Comparison of ENCODE assay signal across 25 cellular contexts in the genomic region with DNA sequence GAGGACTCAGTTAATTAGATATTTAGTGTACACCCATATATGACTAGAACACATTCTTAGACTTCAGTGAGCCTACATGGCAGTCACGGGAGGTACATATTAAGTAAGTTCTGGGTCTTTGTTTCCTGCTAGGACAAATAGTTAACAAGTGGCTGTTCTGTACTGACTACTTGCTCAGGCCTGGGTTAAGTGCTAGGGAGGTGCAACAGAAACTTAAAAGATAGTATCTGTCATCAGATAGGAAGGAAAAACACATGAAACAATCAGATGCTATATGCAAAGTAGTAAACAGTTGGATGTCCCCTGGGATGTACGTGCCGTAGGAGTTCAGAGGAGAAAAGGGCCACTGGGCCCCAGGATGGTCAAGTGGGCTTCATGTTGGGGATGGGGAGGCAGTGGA. TPM values are rescaled to one million over a fixed set of nuclear protein-coding genes. Genes with fewer than 3 reads are reported as not detected.
DNase-seq lines count a peak whose midpoint lies in the region; ATAC-seq and TF ChIP-seq lines count a peak whose summit lies in the region.
"Had no signal": no experiment of that assay in that cellular context is flagged by ENCODE, and none has a peak within 500 bp of the region (broad histone marks: within the 10 kb centered on the region; RNA-seq: fewer than 3 reads in every experiment).

No MANE protein-coding gene starts in this region.

- no peak overlapping the region for H2AFZ ChIP-seq in osteoblast (ENCODE audit: low read length)

- POLR2A ChIA-PET in CD4-positive, alpha-beta T cell (lab: Charles Lee): no interaction called here
- POLR2A ChIA-PET in activated naive CD8-positive, alpha-beta T cell treated with anti-CD3 and anti-CD28 coated beads, Interleukin-2, amount 10 ng/mL, durations not matched to agents 7 days and 5 days (lab: Charles Lee): no interaction called here

- H3K4me1 ChIP-seq in BLaER1 treated with 17β-estradiol and CSF1 and Interleukin-3, amounts not matched to agents 10 nM and 100 nM: peaks cover 8 to 48% (median 32%) of the 10 kb centered on the region in 10 experiments
- H3K4me1 ChIP-seq in osteoblast (ENCODE audit: insufficient read depth, low read length): no peaks in the 10 kb centered on the region
- H3K4me1 ChIP-seq: adrenal gland, uterus had no signal

- no peaks in the 10 kb centered on the region for H3K27me3 ChIP-seq in BLaER1 treated with 17β-estradiol and CSF1 and Interleukin-3, amounts not matched to agents 10 nM and 100 nM
- H3K27me3 ChIP-seq in CD4-positive, alpha-beta T cell (ENCODE audit: control insufficient read depth, insufficient read depth, low read length): no peaks in the 10 kb centered on the region
- H3K27me3 ChIP-seq in osteoblast (ENCODE audit: insufficient read depth, low read length): no peaks in the 10 kb centered on the region
- H3K27me3 ChIP-seq: adrenal gland, ovary, uterus had no signal

- no peaks in the 10 kb centered on the region for H3K27me3 Mint-ChIP-seq in CD4-positive, alpha-beta T cell
- H3K27me3 Mint-ChIP-seq in T-helper 1 cell treated with Interleukin-12 subunit alpha and Interleukin-12 subunit beta and Interleukin-4 antibody, amounts not matched to agents 30 μg/mL and 1 μg/mL, for 36 hours (ENCODE audit: low read depth): no peaks in the 10 kb centered on the region
- H3K27me3 Mint-ChIP-seq in activated naive CD8-positive, alpha-beta T cell treated with anti-CD3 and anti-CD28 coated beads, Interleukin-2, amount 10 ng/mL, durations not matched to agents 7 days and 5 days: no peaks in the 10 kb centered on the region
- H3K27me3 Mint-ChIP-seq: brain had no signal

- peak overlapping the region; percentile 26 for H3K4me3 Mint-ChIP-seq in CD4-positive, alpha-beta T cell
- H3K4me3 Mint-ChIP-seq in T-helper 1 cell treated with Interleukin-12 subunit alpha and Interleukin-12 subunit beta and Interleukin-4 antibody, amounts not matched to agents 30 μg/mL and 1 μg/mL, for 36 hours: peak overlapping the region; percentile 29
- H3K4me3 Mint-ChIP-seq in activated naive CD8-positive, alpha-beta T cell treated with anti-CD3 and anti-CD28 coated beads, Interleukin-2, amount 10 ng/mL, durations not matched to agents 7 days and 5 days: peak overlapping the region; percentile 31
- H3K4me3 Mint-ChIP-seq: brain, H9, nephron progenitor cell had no signal

- no peak for TF ChIP-seq CTCF in CD4-positive, alpha-beta T cell (IDR thresholded peaks at IDR 0.05)
- no peak for TF ChIP-seq CTCF in osteoblast (IDR thresholded peaks at IDR 0.05; ENCODE audit: extremely low read depth, low read depth, low read length)

- no peaks in the 10 kb centered on the region for H4K20me1 ChIP-seq in BLaER1 treated with 17β-estradiol and CSF1 and Interleukin-3, amounts not matched to agents 10 nM and 100 nM
- no peaks in the 10 kb centered on the region for H4K20me1 ChIP-seq in osteoblast (ENCODE audit: insufficient read depth, low read length)

- no peak for DNase-seq in CD4-positive, alpha-beta T cell
- no peak for DNase-seq in activated naive CD8-positive, alpha-beta T cell treated with anti-CD3 and anti-CD28 coated beads, Interleukin-2, amount 10 ng/mL, durations not matched to agents 7 days and 5 days
- DNase-seq in osteoblast (ENCODE audit: insufficient read length, low spot score, missing footprints) (no peak), activated gamma-delta T cell treated with Interleukin-2 at 50 U/mL for 16 hours (no peak), GDM1 (lab: John Stamatoyannopoulos, UW) (no peak)
- DNase-seq: activated T-cell treated with anti-CD3 and anti-CD28 coated beads, Interleukin-2, amount 50 U/mL, for 48 hours; adrenal gland; DMS153; H9; IMR-90; left ventricle myocardium superior; NCI-H1092; NCI-H1694 treated with DMSO at 0.1 percent for 48 hours; NCI-H510A treated with DMSO at 0.1 percent for 48 hours; nephron progenitor cell; ovary; Right ventricle myocardium superior; stimulated activated naive CD8-positive, alpha-beta T cell treated with anti-CD3 and anti-CD28 coated beads, Interleukin-15, Interleukin-2, amounts not matched to agents 100 U/mL and 50 U/mL, for 24 hours; T1000; uterus had no signal

- no peaks in the 10 kb centered on the region for H3K9me3 Mint-ChIP-seq in CD4-positive, alpha-beta T cell
- H3K9me3 Mint-ChIP-seq in T-helper 1 cell treated with Interleukin-12 subunit alpha and Interleukin-12 subunit beta and Interleukin-4 antibody, amounts not matched to agents 30 μg/mL and 1 μg/mL, for 36 hours: no peaks in the 10 kb centered on the region
- no peaks in the 10 kb centered on the region for H3K9me3 Mint-ChIP-seq in activated naive CD8-positive, alpha-beta T cell treated with anti-CD3 and anti-CD28 coated beads, Interleukin-2, amount 10 ng/mL, durations not matched to agents 7 days and 5 days
- H3K9me3 Mint-ChIP-seq: brain, H9, nephron progenitor cell had no signal

- no peaks in the 10 kb centered on the region for H3K79me2 ChIP-seq in osteoblast (ENCODE audit: insufficient read depth, low read length)

- no peaks in the 10 kb centered on the region for H3K9me3 ChIP-seq in BLaER1 treated with 17β-estradiol and CSF1 and Interleukin-3, amounts not matched to agents 10 nM and 100 nM (replicated peaks in 1 of 11)
- H3K9me3 ChIP-seq in CD4-positive, alpha-beta T cell (ENCODE audit: control insufficient read depth, low read length): no peaks in the 10 kb centered on the region
- H3K9me3 ChIP-seq in osteoblast (ENCODE audit: low read depth, low read length): no peaks in the 10 kb centered on the region
- H3K9me3 ChIP-seq: adrenal gland, ovary, uterus had no signal

- H3K36me3 Mint-ChIP-seq in CD4-positive, alpha-beta T cell (ENCODE audit: low read depth): no peaks in the 10 kb centered on the region
- H3K36me3 Mint-ChIP-seq in T-helper 1 cell treated with Interleukin-12 subunit alpha and Interleukin-12 subunit beta and Interleukin-4 antibody, amounts not matched to agents 30 μg/mL and 1 μg/mL, for 36 hours (ENCODE audit: low read depth): peaks cover 10% of the 10 kb centered on the region
- peaks cover 5% of the 10 kb centered on the region for H3K36me3 Mint-ChIP-seq in activated naive CD8-positive, alpha-beta T cell treated with anti-CD3 and anti-CD28 coated beads, Interleukin-2, amount 10 ng/mL, durations not matched to agents 7 days and 5 days

- peak overlapping the region; percentile 80 for H3K27ac Mint-ChIP-seq in CD4-positive, alpha-beta T cell
- H3K27ac Mint-ChIP-seq in T-helper 1 cell treated with Interleukin-12 subunit alpha and Interleukin-12 subunit beta and Interleukin-4 antibody, amounts not matched to agents 30 μg/mL and 1 μg/mL, for 36 hours: peak overlapping the region; percentile 83
- peak overlapping the region; percentile 22 for H3K27ac Mint-ChIP-seq in activated naive CD8-positive, alpha-beta T cell treated with anti-CD3 and anti-CD28 coated beads, Interleukin-2, amount 10 ng/mL, durations not matched to agents 7 days and 5 days
- H3K27ac Mint-ChIP-seq: brain, nephron progenitor cell had no signal

- no peak overlapping the region for H3K27ac ChIP-seq in BLaER1 treated with 17β-estradiol and CSF1 and Interleukin-3, amounts not matched to agents 10 nM and 100 nM
- no peak overlapping the region for H3K27ac ChIP-seq in CD4-positive, alpha-beta T cell (ENCODE audit: low read depth, low read length)
- no peak overlapping the region for H3K27ac ChIP-seq in osteoblast (ENCODE audit: low read depth, low read length)
- H3K27ac ChIP-seq: adrenal gland, epithelial cell of prostate, ovary, skin epidermis, uterus had no signal

- CTCF ChIA-PET in CD4-positive, alpha-beta T cell (lab: Charles Lee): no interaction called here

- H3K4me3 ChIP-seq in BLaER1 treated with 17β-estradiol and CSF1 and Interleukin-3, amounts not matched to agents 10 nM and 100 nM: no peak overlapping the region
- H3K4me3 ChIP-seq in osteoblast (ENCODE audit: insufficient read depth, low read length): no peak overlapping the region
- H3K4me3 ChIP-seq: adrenal gland, ovary, skin epidermis, uterus had no signal

- peak overlapping the region in 7 of 11 experiments; percentile 17 to 54 (median 38); a peak in 11 of 22 replicates for H3K4me2 ChIP-seq in BLaER1 treated with 17β-estradiol and CSF1 and Interleukin-3, amounts not matched to agents 10 nM and 100 nM
- no peak overlapping the region for H3K4me2 ChIP-seq in osteoblast (ENCODE audit: insufficient read depth, low read length)

- no peak for ATAC-seq in CD4-positive, alpha-beta T cell (ENCODE audit: poor library complexity)
- no peak for ATAC-seq in activated naive CD8-positive, alpha-beta T cell treated with anti-CD3 and anti-CD28 coated beads, Interleukin-2, amount 10 ng/mL, durations not matched to agents 7 days and 5 days (ENCODE audit: low read depth)
- ATAC-seq: left ventricle myocardium superior; stimulated activated naive CD8-positive, alpha-beta T cell treated with anti-CD3 and anti-CD28 coated beads, Interleukin-15, Interleukin-2, amounts not matched to agents 100 U/mL and 50 U/mL, for 24 hours had no signal

- intact Hi-C loops in CD4-positive, alpha-beta T cell (cut with DNase I, micrococcal nuclease): no loop called here

- H3K4me1 Mint-ChIP-seq in CD4-positive, alpha-beta T cell (ENCODE audit: low read depth): peaks cover 43% of the 10 kb centered on the region
- peaks cover 37% of the 10 kb centered on the region for H3K4me1 Mint-ChIP-seq in T-helper 1 cell treated with Interleukin-12 subunit alpha and Interleukin-12 subunit beta and Interleukin-4 antibody, amounts not matched to agents 30 μg/mL and 1 μg/mL, for 36 hours (ENCODE audit: low read depth)
- H3K4me1 Mint-ChIP-seq in activated naive CD8-positive, alpha-beta T cell treated with anti-CD3 and anti-CD28 coated beads, Interleukin-2, amount 10 ng/mL, durations not matched to agents 7 days and 5 days: peaks cover 32% of the 10 kb centered on the region
- H3K4me1 Mint-ChIP-seq: brain, nephron progenitor cell had no signal

- no peak overlapping the region for H3K9ac ChIP-seq in BLaER1 treated with 17β-estradiol and CSF1 and Interleukin-3, amounts not matched to agents 10 nM and 100 nM

- H3K36me3 ChIP-seq in BLaER1 treated with 17β-estradiol and CSF1 and Interleukin-3, amounts not matched to agents 10 nM and 100 nM: no peaks in the 10 kb centered on the region
- no peaks in the 10 kb centered on the region for H3K36me3 ChIP-seq in osteoblast (ENCODE audit: insufficient read depth, low read length)
- H3K36me3 ChIP-seq: adrenal gland, ovary, uterus had no signal

RNA-seq across cellular contexts. Expression of a gene that starts 59.5 kb away (rescaled TPM):
- total RNA-seq in CD4-positive, alpha-beta T cell: 1 to 10 TPM; 1.3 to 1.8 TPM
- 1 to 10 TPM; 6.1 TPM for total RNA-seq in activated naive CD8-positive, alpha-beta T cell treated with anti-CD3 and anti-CD28 coated beads, Interleukin-2, amount 10 ng/mL, durations not matched to agents 7 days and 5 days
- 1.2 and 2.9 TPM in 2 replicates for total RNA-seq in osteoblast

Comparison
In these comparisons a context has a peak if more than half of its experiments do, and no peak if none do; other contexts are left out.
1. H3K27ac Mint-ChIP-seq: peak in every context shown above with its lines; median percentile 83 in T-helper 1 cell treated with Interleukin-12 subunit alpha and Interleukin-12 subunit beta and Interleukin-4 antibody, amounts not matched to agents 30 μg/mL and 1 μg/mL, for 36 hours; 80 in CD4-positive, alpha-beta T cell; 22 in activated naive CD8-positive, alpha-beta T cell treated with anti-CD3 and anti-CD28 coated beads, Interleukin-2, amount 10 ng/mL, durations not matched to agents 7 days and 5 days.